Comparison of ENCODE assay signal across 1 cellular context in genomic region chr11:94153320-94153719, GRCh38.
TF ChIP-seq lines count a peak whose summit lies in the region.

No MANE protein-coding gene starts in this region.

TF ChIP-seq in HepG2, 621 proteins besides CTCF, POLR2A, EP300 and RAD21 (continued from another document and continues in another):
- TF ChIP-seq ZNF362 (CRISPR knock-in tag; IDR thresholded peaks at IDR 0.05; ENCODE audit: borderline replicate concordance) = no peak
- no peak for TF ChIP-seq ZNF382 (CRISPR knock-in tag; IDR thresholded peaks at IDR 0.05; ENCODE audit: borderline replicate concordance)
- peak; percentile 49 for TF ChIP-seq MED1 (CRISPR knock-in tag; IDR thresholded peaks at IDR 0.05)
- no peak for TF ChIP-seq TBX2 (CRISPR knock-in tag; IDR thresholded peaks at IDR 0.05; ENCODE audit: borderline replicate concordance)
- TF ChIP-seq PCBP1 (IDR thresholded peaks at IDR 0.05; ENCODE audit: borderline replicate concordance, low read depth, low read length) = no peak
- no peak for TF ChIP-seq TFDP1 (CRISPR knock-in tag; IDR thresholded peaks at IDR 0.05; ENCODE audit: borderline replicate concordance)
- TF ChIP-seq ATAD3A (CRISPR knock-in tag; IDR thresholded peaks at IDR 0.05) = no peak
- no peak for TF ChIP-seq ZNF264 (CRISPR knock-in tag; IDR thresholded peaks at IDR 0.05)
- no peak for TF ChIP-seq DNMT1 (CRISPR knock-in tag; IDR thresholded peaks at IDR 0.05)
- no peak for TF ChIP-seq FLYWCH1 (CRISPR knock-in tag; IDR thresholded peaks at IDR 0.05)
- no peak for TF ChIP-seq RFXANK (CRISPR knock-in tag; IDR thresholded peaks at IDR 0.05)
- TF ChIP-seq ZSCAN25 (CRISPR knock-in tag; IDR thresholded peaks at IDR 0.05) = no peak
- no peak for TF ChIP-seq TP53 (CRISPR knock-in tag; conservative IDR thresholded peaks at IDR 0.05)
- no peak for TF ChIP-seq ZNF776 (CRISPR knock-in tag; IDR thresholded peaks at IDR 0.05)
- TF ChIP-seq DRAP1 (CRISPR knock-in tag; IDR thresholded peaks at IDR 0.05) = no peak
- peak; percentile 67 for TF ChIP-seq ZMYM4 (CRISPR knock-in tag; IDR thresholded peaks at IDR 0.05)
- TF ChIP-seq E2F1 (CRISPR knock-in tag; IDR thresholded peaks at IDR 0.05) = no peak
- TF ChIP-seq ZHX2 (IDR thresholded peaks at IDR 0.05; ENCODE audit: low read depth) = no peak
- TF ChIP-seq ZHX2 (CRISPR knock-in tag; IDR thresholded peaks at IDR 0.05; ENCODE audit: borderline replicate concordance) = no peak
- TF ChIP-seq RBAK (CRISPR knock-in tag; IDR thresholded peaks at IDR 0.05) = no peak
- no peak for TF ChIP-seq FOXM1 (CRISPR knock-in tag; IDR thresholded peaks at IDR 0.05)
- no peak for TF ChIP-seq CREM (IDR thresholded peaks at IDR 0.05)
- TF ChIP-seq CREM (CRISPR knock-in tag; IDR thresholded peaks at IDR 0.05) = no peak
- no peak for TF ChIP-seq ZNF746 (CRISPR knock-in tag; IDR thresholded peaks at IDR 0.05)
- no peak for TF ChIP-seq ZNF160 (CRISPR knock-in tag; IDR thresholded peaks at IDR 0.05)
- 0 out of 2 replicates have a peak, but pooled peaks have one; percentile 34 for TF ChIP-seq ISL2 (CRISPR knock-in tag; IDR thresholded peaks at IDR 0.05)
- 0 out of 2 replicates have a peak, but pooled peaks have one; percentile 23 for TF ChIP-seq IKZF5 (CRISPR knock-in tag; IDR thresholded peaks at IDR 0.05)
- TF ChIP-seq PHF20 (CRISPR knock-in tag; IDR thresholded peaks at IDR 0.05) = no peak
- TF ChIP-seq U2AF1 (optimal IDR thresholded peaks at IDR 0.05; ENCODE audit: low read depth, low read length) = no peak
- no peak for TF ChIP-seq POLR2AphosphoS2 (IDR thresholded peaks at IDR 0.05; ENCODE audit: low read depth, low read length)
- TF ChIP-seq SMYD3 (CRISPR knock-in tag; IDR thresholded peaks at IDR 0.05) = no peak
- no peak for TF ChIP-seq FOXC1 (CRISPR knock-in tag; IDR thresholded peaks at IDR 0.05; ENCODE audit: borderline replicate concordance)
- no peak for TF ChIP-seq HNRNPH1 (optimal IDR thresholded peaks at IDR 0.05; ENCODE audit: low read depth, low read length)
- TF ChIP-seq ZNF292 (CRISPR knock-in tag; IDR thresholded peaks at IDR 0.05; ENCODE audit: borderline replicate concordance, low read depth) = peak; percentile 47; the same call in 1 of the 2 replicates
- no peak for TF ChIP-seq ZNF672 (CRISPR knock-in tag; IDR thresholded peaks at IDR 0.05)
- TF ChIP-seq TARDBP (CRISPR knock-in tag; IDR thresholded peaks at IDR 0.05) = peak; percentile 59; the same call in 1 of the 2 replicates
- TF ChIP-seq SAP130 (CRISPR knock-in tag; IDR thresholded peaks at IDR 0.05; ENCODE audit: low read depth) = peak; percentile 63
- TF ChIP-seq EHMT2 (IDR thresholded peaks at IDR 0.05; ENCODE audit: borderline replicate concordance, low read depth, low read length) = no peak
- no peak for TF ChIP-seq SRSF1 (optimal IDR thresholded peaks at IDR 0.05; ENCODE audit: low read depth, low read length)
- 0 out of 2 replicates have a peak, but pooled peaks have one; percentile 68 for TF ChIP-seq ZFP1 (CRISPR knock-in tag; IDR thresholded peaks at IDR 0.05)
- TF ChIP-seq ZNF552 (CRISPR knock-in tag; IDR thresholded peaks at IDR 0.05; ENCODE audit: borderline replicate concordance) = no peak
- TF ChIP-seq ZFP36 (IDR thresholded peaks at IDR 0.05; ENCODE audit: borderline replicate concordance, low read depth, low read length, partially characterized antibody) = no peak
- TF ChIP-seq LBX2 (CRISPR knock-in tag; IDR thresholded peaks at IDR 0.05; ENCODE audit: borderline replicate concordance) = no peak
- no peak for TF ChIP-seq ZNF770 (CRISPR knock-in tag; IDR thresholded peaks at IDR 0.05)
- TF ChIP-seq ZNF850 (CRISPR knock-in tag; conservative IDR thresholded peaks at IDR 0.05) = no peak
- no peak for TF ChIP-seq EEA1 (CRISPR knock-in tag; IDR thresholded peaks at IDR 0.05; ENCODE audit: borderline replicate concordance)
- TF ChIP-seq THAP9 (CRISPR knock-in tag; IDR thresholded peaks at IDR 0.05; ENCODE audit: borderline replicate concordance) = no peak
- no peak for TF ChIP-seq ZNF761 (CRISPR knock-in tag; conservative IDR thresholded peaks at IDR 0.05)
